ENCODE assay signal across 21 cellular contexts in genomic region chrX:37783284-37783683, GRCh38. TPM values are rescaled to one million over a fixed set of nuclear protein-coding genes. Genes with fewer than 3 reads are reported as not detected.
A peak's percentile ranks its signal among the peaks of the same experiment; 100 is the strongest.
DNase-seq lines count a peak whose midpoint lies in the region; ATAC-seq and TF ChIP-seq lines count a peak whose summit lies in the region.
"Had no signal": no experiment of that assay in that cellular context is flagged by ENCODE, and none has a peak within 500 bp of the region (broad histone marks: within the 10 kb centered on the region; RNA-seq: fewer than 3 reads in every experiment).

No MANE protein-coding gene starts in this region.

- peak overlapping the region; percentile 96 for H3K9ac ChIP-seq in OCI-LY3 (ENCODE audit: low read length)
- H3K9ac ChIP-seq: BLaER1 had no signal

- H4K20me1 ChIP-seq in OCI-LY3 (ENCODE audit: insufficient read depth, low read length): peaks cover 5% of the 10 kb centered on the region; the same call in 1 of the 2 replicates
- H4K20me1 ChIP-seq: BLaER1 had no signal

- peaks cover 72% of the 10 kb centered on the region for H3K4me1 ChIP-seq in OCI-LY3 (ENCODE audit: low read length)
- H3K4me1 ChIP-seq in Peyer's patch: no peaks in the 10 kb centered on the region
- H3K4me1 ChIP-seq: breast epithelium, SJCRH30 had no signal

- no peak for TF ChIP-seq POLR2A in Peyer's patch (IDR thresholded peaks at IDR 0.05)

- no peak for TF ChIP-seq CTCF in HL-60 (IDR thresholded peaks at IDR 0.05; ENCODE audit: insufficient read depth, low read length)
- TF ChIP-seq CTCF in OCI-LY3 (IDR thresholded peaks at IDR 0.05; ENCODE audit: low read depth, low read length): no peak
- no peak for TF ChIP-seq CTCF in Peyer's patch (IDR thresholded peaks at IDR 0.05)

- H3K27me3 ChIP-seq in HL-60 (ENCODE audit: insufficient read depth, poor library complexity, severe bottlenecking) (no peaks in the 10 kb centered on the region), OCI-LY3 (ENCODE audit: low read depth, low read length) (no peaks in the 10 kb centered on the region), Peyer's patch (no peaks in the 10 kb centered on the region)
- H3K27me3 ChIP-seq: BLaER1, SJCRH30 had no signal

- H3K9me3 ChIP-seq in OCI-LY3 (ENCODE audit: insufficient read depth, low read length) (no peaks in the 10 kb centered on the region), Peyer's patch (no peaks in the 10 kb centered on the region)
- H3K9me3 ChIP-seq: BLaER1, breast epithelium, heart right ventricle, SJCRH30 had no signal

- peak overlapping the region; percentile 87 for H3K4me2 ChIP-seq in OCI-LY3 (ENCODE audit: low read length)
- H3K4me2 ChIP-seq: BLaER1 had no signal

- peak overlapping the region; percentile 94 for H3K27ac ChIP-seq in HL-60 (replicated peaks)
- H3K27ac ChIP-seq in OCI-LY3 (ENCODE audit: low read length): peak overlapping the region; percentile 100
- peak overlapping the region in 1 of 4 donors; percentile 66 for H3K27ac ChIP-seq in Peyer's patch
- H3K27ac ChIP-seq: BLaER1, breast epithelium, coronary artery, SJCRH30 had no signal

- no peak overlapping the region for H2AFZ ChIP-seq in OCI-LY3 (ENCODE audit: low read depth, low read length)

- H3K36me3 ChIP-seq in OCI-LY3 (replicated peaks; ENCODE audit: low read depth, low read length): peaks cover 53% of the 10 kb centered on the region
- no peaks in the 10 kb centered on the region for H3K36me3 ChIP-seq in Peyer's patch
- H3K36me3 ChIP-seq: BLaER1, breast epithelium, heart right ventricle, SJCRH30 had no signal

- H3K4me3 ChIP-seq in HL-60 (replicated peaks; ENCODE audit: insufficient read depth, low read length) (no peak overlapping the region), OCI-LY3 (ENCODE audit: low read length) (peak overlapping the region; percentile 42), Peyer's patch (no peak overlapping the region)
- H3K4me3 ChIP-seq: BLaER1, breast epithelium, coronary artery, SJCRH30 had no signal

- peaks cover 70% of the 10 kb centered on the region for H3K79me2 ChIP-seq in OCI-LY3 (ENCODE audit: low read length)

- DNase-seq in AML-193 (lab: John Stamatoyannopoulos, UW) (peak; percentile 80 to 85), HL-60 (ENCODE audit: low read depth in 1 of 2, low spot score in 1 of 2) (peak in 1 of 2 experiments; percentile 96), globus pallidus (ENCODE audit: low spot score) (peak; percentile 6), COLO829 (ENCODE audit: low spot score) (no peak), Peyer's patch (no peak), cortex of kidney (lab: John Stamatoyannopoulos, UW) (no peak)
- DNase-seq: activated CD4-positive, alpha-beta T cell treated with anti-CD3 and anti-CD28 coated beads, Interleukin-2, amount 50 U/mL, for 48 hours; GOT3; NCI-H2107; SJCRH30; stimulated activated CD4-positive, alpha-beta T cell treated with anti-CD3 and anti-CD28 coated beads, Interleukin-4, amount 100 ng/mL, for 4 hours; T-helper 2 cell had no signal

- no peak for ATAC-seq in GM18498 (IDR thresholded peaks at IDR 0.05; ENCODE audit: unreplicated experiment)
- ATAC-seq: heart right ventricle, WTC11 had no signal

RNA-seq across cellular contexts. Expression of gene CYBB, which starts 3.4 kb away (rescaled TPM):
- 10 to 100 TPM in 1 of 4 donors, 1 to 10 TPM in 3; 3.2 to 35.5 (median 6.8) TPM for total RNA-seq in Peyer's patch
- total RNA-seq: NCI-H460, pulmonary artery endothelial cell, SJCRH30 had no signal

Comparison
In these comparisons a context has a peak if more than half of its experiments do, and no peak if none do; other contexts are left out.
1. DNase-seq: peak in AML-193 (2 of 2) and globus pallidus (single experiment); none in COLO829 (single experiment), Peyer's patch (0 of 3) and cortex of kidney (single experiment).